ENCODE assay signal across 8 cellular contexts in genomic region chr5:69334793-69335268, GRCh38. TPM values are rescaled to one million over a fixed set of nuclear protein-coding genes. Genes with fewer than 3 reads are reported as not detected.
DNase-seq lines count a peak whose midpoint lies in the region; ATAC-seq and TF ChIP-seq lines count a peak whose summit lies in the region.

No MANE protein-coding gene starts in this region.

- no peak overlapping the region for H3K4me3 ChIP-seq in neuronal stem cell (ENCODE audit: low read length in 2 of 2)

- H3K14ac ChIP-seq in neuronal stem cell (ENCODE audit: low read length): no peak overlapping the region

- no peak overlapping the region for H3K27ac Mint-ChIP-seq in activated T-helper 17 cell treated with anti-CD3 and anti-CD28 coated beads, Interleukin-2, amount 50 U/mL, for 72 hours
- no peak overlapping the region for H3K27ac Mint-ChIP-seq in stimulated activated naive CD8-positive, alpha-beta T cell treated with anti-CD3 and anti-CD28 coated beads, Interleukin-15, amount 100 ng/mL, for 72 hours

- no peak overlapping the region for H3K4me2 ChIP-seq in neuronal stem cell (ENCODE audit: insufficient read depth, low read length, poor library complexity, severe bottlenecking)

- H3K18ac ChIP-seq in neuronal stem cell (ENCODE audit: low read length): no peak overlapping the region

- no peak overlapping the region for H2AK5ac ChIP-seq in neuronal stem cell (ENCODE audit: low read depth, low read length)

- H3K4me3 Mint-ChIP-seq in activated T-helper 17 cell treated with anti-CD3 and anti-CD28 coated beads, Interleukin-2, amount 50 U/mL, for 72 hours: peak overlapping the region; percentile 37
- H3K4me3 Mint-ChIP-seq in stimulated activated naive CD8-positive, alpha-beta T cell treated with anti-CD3 and anti-CD28 coated beads, Interleukin-15, amount 100 ng/mL, for 72 hours: peak overlapping the region; percentile 17 to 26

- H3K4me1 Mint-ChIP-seq in activated T-helper 17 cell treated with anti-CD3 and anti-CD28 coated beads, Interleukin-2, amount 50 U/mL, for 72 hours: peaks cover 17% of the 10 kb centered on the region
- H3K4me1 Mint-ChIP-seq in stimulated activated naive CD8-positive, alpha-beta T cell treated with anti-CD3 and anti-CD28 coated beads, Interleukin-15, amount 100 ng/mL, for 72 hours: peaks cover 35% of the 10 kb centered on the region

- no peak overlapping the region for H3K9ac ChIP-seq in neuronal stem cell (ENCODE audit: low read depth, low read length, poor library complexity)

- WGBS in neuronal stem cell (ENCODE audit: extremely low coverage in 2 of 2, insufficient read length in 2 of 2, insufficient replicate concordance in 1 of 2), 2 donors: no CpG with 5 or more reads among the region's 18 CpGs

- peaks cover 5% of the 10 kb centered on the region for H3K36me3 Mint-ChIP-seq in activated T-helper 17 cell treated with anti-CD3 and anti-CD28 coated beads, Interleukin-2, amount 50 U/mL, for 72 hours (ENCODE audit: low read depth)

- H4K8ac ChIP-seq in neuronal stem cell (ENCODE audit: low read depth, low read length): no peak overlapping the region

- no peak overlapping the region for H2BK120ac ChIP-seq in neuronal stem cell (ENCODE audit: low read depth, low read length)

- no peak overlapping the region for H2BK15ac ChIP-seq in neuronal stem cell (ENCODE audit: low read length)

- H2BK12ac ChIP-seq in neuronal stem cell (ENCODE audit: low read length): no peak overlapping the region

- no peaks in the 10 kb centered on the region for H3K9me3 ChIP-seq in neuronal stem cell (replicated peaks in 1 of 2; ENCODE audit: control insufficient read depth in 2 of 2, insufficient read depth in 1 of 2, low read depth in 1 of 2, low read length in 2 of 2)

- H2BK5ac ChIP-seq in neuronal stem cell (ENCODE audit: low read length): no peak overlapping the region

- in situ Hi-C loops in KBM-7 (cut with MboI; ENCODE audit: low pct_unique_long_range_greater_than_20kb, low sequenced_read_pairs): loop anchor here (25.0 kb wide), 1 partner anchor 248 kb away; the partner anchor contains the start of gene SLC30A5

- no peaks in the 10 kb centered on the region for H3K79me1 ChIP-seq in neuronal stem cell (ENCODE audit: low read depth, low read length)

- no peaks in the 10 kb centered on the region for H3K36me3 ChIP-seq in neuronal stem cell (replicated peaks in 1 of 2; ENCODE audit: control insufficient read depth in 2 of 2, insufficient read depth in 2 of 2, low read length in 2 of 2)

- H3K27ac ChIP-seq in C4-2B (no peak overlapping the region), neuronal stem cell (replicated peaks; ENCODE audit: low read length) (no peak overlapping the region)

- no peak overlapping the region for H4K91ac ChIP-seq in neuronal stem cell (ENCODE audit: low read depth, low read length, poor library complexity)

- H3K9me3 Mint-ChIP-seq in activated T-helper 17 cell treated with anti-CD3 and anti-CD28 coated beads, Interleukin-2, amount 50 U/mL, for 72 hours: no peaks in the 10 kb centered on the region
- H3K9me3 Mint-ChIP-seq in stimulated activated naive CD8-positive, alpha-beta T cell treated with anti-CD3 and anti-CD28 coated beads, Interleukin-15, amount 100 ng/mL, for 72 hours: no peaks in the 10 kb centered on the region

- no peak overlapping the region for H3K23ac ChIP-seq in neuronal stem cell (ENCODE audit: low read depth, low read length, poor library complexity)

- H3K27me3 Mint-ChIP-seq in activated T-helper 17 cell treated with anti-CD3 and anti-CD28 coated beads, Interleukin-2, amount 50 U/mL, for 72 hours: no peaks in the 10 kb centered on the region
- H3K27me3 Mint-ChIP-seq in stimulated activated naive CD8-positive, alpha-beta T cell treated with anti-CD3 and anti-CD28 coated beads, Interleukin-15, amount 100 ng/mL, for 72 hours: no peaks in the 10 kb centered on the region

- peak; percentile 74 for ATAC-seq in GM19463 (IDR thresholded peaks at IDR 0.05; ENCODE audit: unreplicated experiment)
- peak; percentile 79 for ATAC-seq in activated T-helper 17 cell treated with anti-CD3 and anti-CD28 coated beads, Interleukin-2, amount 50 U/mL, for 72 hours (replicated peaks)
- ATAC-seq in stimulated activated naive CD8-positive, alpha-beta T cell treated with anti-CD3 and anti-CD28 coated beads, Interleukin-15, amount 100 ng/mL, for 72 hours: peak; percentile 84

- DNase-seq in KBM-7 (peak; percentile 85), RPMI8226 (peak; percentile 91), fibroblast of the conjunctiva (ENCODE audit: low read depth) (peak; percentile 70), neuronal stem cell (ENCODE audit: low spot score) (peak; percentile 68)
- peak; percentile 67 to 81 for DNase-seq in stimulated activated naive CD8-positive, alpha-beta T cell treated with anti-CD3 and anti-CD28 coated beads, Interleukin-15, amount 100 ng/mL, for 72 hours

- no peak overlapping the region for H3K4ac ChIP-seq in neuronal stem cell (ENCODE audit: low read length)

- H3K27me3 ChIP-seq in neuronal stem cell (ENCODE audit: control insufficient read depth in 3 of 3, insufficient read depth in 3 of 3, low read depth in 1 of 3, low read length in 3 of 3): no peaks in the 10 kb centered on the region

- peak; percentile 91 for TF ChIP-seq CTCF in C4-2B (conservative IDR thresholded peaks at IDR 0.05)

- H2AFZ ChIP-seq in neuronal stem cell (ENCODE audit: low read length): peak overlapping the region; percentile 89

- no peaks in the 10 kb centered on the region for H3K4me1 ChIP-seq in neuronal stem cell (ENCODE audit: control insufficient read depth in 2 of 2, insufficient read depth in 1 of 2, low read depth in 1 of 2, low read length in 2 of 2)

RNA-seq across cellular contexts. Expression of gene CCDC125, which starts 2.2 kb away (rescaled TPM):
- total RNA-seq in activated T-helper 17 cell treated with anti-CD3 and anti-CD28 coated beads, Interleukin-2, amount 50 U/mL, for 72 hours: 10 to 100 TPM; 12.6 to 17.8 TPM
- polyA plus RNA-seq in neuronal stem cell (2013, experiment 1 of 2): 2.4 TPM
- 2.6 TPM for polyA plus RNA-seq in neuronal stem cell (2013, experiment 2 of 2)

RNA-seq across cellular contexts. Expression of gene AK6, which starts 34.5 kb away (rescaled TPM):
- 10 to 100 TPM; 52.3 to 76.4 TPM for total RNA-seq in activated T-helper 17 cell treated with anti-CD3 and anti-CD28 coated beads, Interleukin-2, amount 50 U/mL, for 72 hours
- 42.7 TPM for polyA plus RNA-seq in neuronal stem cell (2013, experiment 1 of 2)
- polyA plus RNA-seq in neuronal stem cell (2013, experiment 2 of 2): 44.2 TPM

RNA-seq across cellular contexts. Expression of gene TAF9, which starts 34.5 kb away (rescaled TPM):
- total RNA-seq in activated T-helper 17 cell treated with anti-CD3 and anti-CD28 coated beads, Interleukin-2, amount 50 U/mL, for 72 hours: 10 to 100 TPM; 60.0 to 89.0 TPM
- polyA plus RNA-seq in neuronal stem cell (2013, experiment 1 of 2): 62.3 TPM
- polyA plus RNA-seq in neuronal stem cell (2013, experiment 2 of 2): 61.2 TPM

RNA-seq across cellular contexts. Expression of gene RAD17, which starts 34.8 kb away (rescaled TPM):
- total RNA-seq in activated T-helper 17 cell treated with anti-CD3 and anti-CD28 coated beads, Interleukin-2, amount 50 U/mL, for 72 hours: 10 to 100 TPM; 25.8 to 28.2 TPM
- polyA plus RNA-seq in neuronal stem cell (2013, experiment 1 of 2): 28.4 TPM
- 30.2 TPM for polyA plus RNA-seq in neuronal stem cell (2013, experiment 2 of 2)
